13 cellular contexts compared by ENCODE assay signal in genomic region chr7:32888505-32888904, GRCh38. TPM values are rescaled to one million over a fixed set of nuclear protein-coding genes. Genes with fewer than 3 reads are reported as not detected.
DNase-seq lines count a peak whose midpoint lies in the region; ATAC-seq and TF ChIP-seq lines count a peak whose summit lies in the region.
"Had no signal": no experiment of that assay in that cellular context is flagged by ENCODE, and none has a peak within 500 bp of the region (broad histone marks: within the 10 kb centered on the region; RNA-seq: fewer than 3 reads in every experiment).

No MANE protein-coding gene starts in this region.

- DNase-seq in CD4-positive, alpha-beta memory T cell: no peak
- DNase-seq in progenitor cell of endocrine pancreas (ENCODE audit: low spot score, unreplicated experiment) (no peak), DMS153 treated with DMSO at 0.1 percent for 48 hours (lab: John Stamatoyannopoulos, UW; ENCODE audit: unreplicated experiment) (no peak)
- DNase-seq: activated CD4-positive, CD25-positive, alpha-beta regulatory T cell; DMS153; NCI-H1092 treated with DMSO at 0.1 percent for 48 hours; NCI-H510A treated with DMSO at 0.1 percent for 48 hours; ovary; stimulated activated naive CD4-positive, alpha-beta T cell had no signal

- H3K36me3 ChIP-seq in CD4-positive, alpha-beta memory T cell (ENCODE audit: insufficient read depth, low read length): no peaks in the 10 kb centered on the region
- H3K36me3 ChIP-seq: ovary had no signal

- ATAC-seq in HG02973 (IDR thresholded peaks at IDR 0.05; ENCODE audit: unreplicated experiment) (no peak), HG02981 (IDR thresholded peaks at IDR 0.05; ENCODE audit: unreplicated experiment) (no peak)

- no peaks in the 10 kb centered on the region for H3K27me3 Mint-ChIP-seq in CD4-positive, alpha-beta memory T cell
- no peaks in the 10 kb centered on the region for H3K27me3 Mint-ChIP-seq in IgD-negative memory B cell
- peaks cover 13% of the 10 kb centered on the region for H3K27me3 Mint-ChIP-seq in brain
- H3K27me3 Mint-ChIP-seq in progenitor cell of endocrine pancreas: no peaks in the 10 kb centered on the region

- peaks cover 50 to 85% (median 64%) of the 10 kb centered on the region in 4 donors for H3K4me1 Mint-ChIP-seq in CD4-positive, alpha-beta memory T cell
- H3K4me1 Mint-ChIP-seq in IgD-negative memory B cell (peaks cover 38 to 59% (median 56%) of the 10 kb centered on the region in 3 donors), brain (peaks cover 76% of the 10 kb centered on the region), progenitor cell of endocrine pancreas (ENCODE audit: low read depth) (peaks cover 57% of the 10 kb centered on the region)

- intact Hi-C loops in CD4-positive, alpha-beta memory T cell (cut with micrococcal nuclease): no loop called here

- H3K9me3 Mint-ChIP-seq in CD4-positive, alpha-beta memory T cell: peaks cover 0 to 5% (median 0%) of the 10 kb centered on the region in 8 donors
- H3K9me3 Mint-ChIP-seq in IgD-negative memory B cell (no peaks in the 10 kb centered on the region), brain (peaks cover 0 to 4% (median 0%) of the 10 kb centered on the region in 5 experiments), progenitor cell of endocrine pancreas (ENCODE audit: low read depth) (no peaks in the 10 kb centered on the region)

- no peak overlapping the region for H3K27ac ChIP-seq in CD4-positive, alpha-beta memory T cell (ENCODE audit: low read depth, low read length)
- H3K27ac ChIP-seq: ovary had no signal

- no peaks in the 10 kb centered on the region for H3K27me3 ChIP-seq in CD4-positive, alpha-beta memory T cell (ENCODE audit: insufficient read depth, low read length)
- H3K27me3 ChIP-seq: ovary had no signal

- peaks cover 70% of the 10 kb centered on the region for H3K4me1 ChIP-seq in CD4-positive, alpha-beta memory T cell (ENCODE audit: insufficient read depth, low read length)

- peak overlapping the region; percentile 68 to 100 (median 100) for H3K27ac Mint-ChIP-seq in CD4-positive, alpha-beta memory T cell
- H3K27ac Mint-ChIP-seq in IgD-negative memory B cell (peak overlapping the region; percentile 74 to 100 (median 90)), brain (peak overlapping the region; percentile 10 to 99 (median 75)), progenitor cell of endocrine pancreas (peak overlapping the region; percentile 84)

- peak overlapping the region; percentile 47 to 97 (median 64) for H3K4me3 Mint-ChIP-seq in CD4-positive, alpha-beta memory T cell
- H3K4me3 Mint-ChIP-seq in IgD-negative memory B cell (peak overlapping the region in 3 of 4 donors; percentile 63 to 85 (median 70)), brain (peak overlapping the region; percentile 53 to 95 (median 79)), progenitor cell of endocrine pancreas (ENCODE audit: low read depth) (peak overlapping the region; percentile 42)

- CTCF ChIA-PET in CD4-positive, alpha-beta memory T cell (lab: Charles Lee; ENCODE audit: partially characterized antibody): interaction anchor here (0.7 to 6.9 kb wide), 4 partner anchors 9 to 55 kb away, joined by 4 to 65 read pairs (median 11); no protein-coding TSS in a partner anchor

- peak overlapping the region in 1 of 2 donors; percentile 4 for H3K4me3 ChIP-seq in CD4-positive, alpha-beta memory T cell (ENCODE audit: low read length in 2 of 2)
- H3K4me3 ChIP-seq: ovary had no signal

- TF ChIP-seq CTCF in brain (conservative IDR thresholded peaks at IDR 0.05) (no peak), progenitor cell of endocrine pancreas (IDR thresholded peaks at IDR 0.05; ENCODE audit: unreplicated experiment) (no peak)

- H3K36me3 Mint-ChIP-seq in CD4-positive, alpha-beta memory T cell: peaks cover 4 to 18% of the 10 kb centered on the region in 2 donors
- H3K36me3 Mint-ChIP-seq in IgD-negative memory B cell (no peaks in the 10 kb centered on the region), brain (peaks cover 6% of the 10 kb centered on the region), progenitor cell of endocrine pancreas (ENCODE audit: insufficient read depth) (no peaks in the 10 kb centered on the region)

- H3K9me3 ChIP-seq in CD4-positive, alpha-beta memory T cell (ENCODE audit: control insufficient read depth in 1 of 2, low read length in 2 of 2): no peaks in the 10 kb centered on the region
- H3K9me3 ChIP-seq: ovary had no signal

- POLR2A ChIA-PET in CD4-positive, alpha-beta memory T cell (lab: Charles Lee; ENCODE audit: partially characterized antibody): interaction anchor here (0.6 to 5.5 kb wide), 5 partner anchors 13 to 393 kb away, joined by 3 to 48 read pairs (median 3); partner anchors contain the start of genes AVL9 and NT5C3A

RNA-seq across cellular contexts. Expression of gene KBTBD2, which starts 3.1 kb away (rescaled TPM):
- 10 to 100 TPM; 61.5 to 64.3 TPM for total RNA-seq in CD4-positive, alpha-beta memory T cell
- 10 to 100 TPM; 27.4 to 39.0 TPM for polyA plus RNA-seq in CD4-positive, alpha-beta memory T cell
- polyA plus RNA-seq in IgD-negative memory B cell (21.0 TPM), brain (ENCODE audit: insufficient read depth, low read depth, low replicate concordance) (27.5 TPM)
- total RNA-seq in progenitor cell of endocrine pancreas: 47.5 and 48.1 TPM in 2 replicates
